ENCODE assay signal across 14 cellular contexts in the genomic region with DNA sequence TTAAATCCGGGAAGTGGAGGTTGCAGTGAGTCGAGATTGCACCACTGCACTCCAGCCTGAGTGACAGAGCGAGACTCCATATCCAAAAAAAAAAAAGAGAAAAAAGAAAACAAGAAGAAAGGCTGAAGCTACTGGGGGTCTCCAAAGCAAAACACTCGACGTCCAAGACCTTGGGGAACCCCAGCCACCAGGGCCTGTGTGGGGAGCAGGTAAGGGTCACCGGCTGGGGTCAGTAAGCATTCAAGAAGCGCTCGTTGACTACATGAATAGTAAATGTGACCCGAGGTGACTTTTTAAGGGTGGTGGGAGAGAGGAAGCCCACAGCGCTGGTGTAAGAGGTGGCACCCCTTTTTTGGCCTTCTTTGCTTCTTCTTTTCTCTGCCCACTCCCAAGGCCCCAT. TPM values are rescaled to one million over a fixed set of nuclear protein-coding genes. Genes with fewer than 3 reads are reported as not detected.
A peak's percentile ranks its signal among the peaks of the same experiment; 100 is the strongest.
DNase-seq lines count a peak whose midpoint lies in the region; ATAC-seq and TF ChIP-seq lines count a peak whose summit lies in the region.
"Had no signal": no experiment of that assay in that cellular context is flagged by ENCODE, and none has a peak within 500 bp of the region (broad histone marks: within the 10 kb centered on the region; RNA-seq: fewer than 3 reads in every experiment).

No MANE protein-coding gene starts in this region.

- DNase-seq in CD14-positive monocyte (ENCODE audit: low spot score) (no peak), RWPE1 (ENCODE audit: low spot score) (no peak), mesenchymal stem cell (no peak), upper lobe of left lung (no peak), ecto neural progenitor cell (ENCODE audit: low spot score) (no peak)
- DNase-seq in stimulated activated CD4-positive, alpha-beta T cell treated with anti-CD3 and anti-CD28 coated beads, Interleukin-2, amount 100 ng/mL, for 48 hours = no peak
- DNase-seq in CD4-positive, alpha-beta T cell = no peak
- DNase-seq: DMS53, GF-D8, HCEC 1CT, HFFc6 had no signal

- no peak for TF ChIP-seq CTCF in CD14-positive monocyte (IDR thresholded peaks at IDR 0.05)
- TF ChIP-seq CTCF in RWPE1 (conservative IDR thresholded peaks at IDR 0.05; ENCODE audit: low read depth) = no peak
- no peak for TF ChIP-seq CTCF in upper lobe of left lung (IDR thresholded peaks at IDR 0.05)
- no peak for TF ChIP-seq CTCF in CD4-positive, alpha-beta T cell (IDR thresholded peaks at IDR 0.05)

- intact Hi-C loops in CD14-positive monocyte (cut with micrococcal nuclease) = no loop called here
- intact Hi-C loops in CD4-positive, alpha-beta T cell (cut with DNase I, micrococcal nuclease) = no loop called here

- H2BK120ac ChIP-seq in mesenchymal stem cell (ENCODE audit: low read depth, low read length) = no peak overlapping the region

- no peak overlapping the region for H3K4me3 ChIP-seq in mesenchymal stem cell (ENCODE audit: insufficient read depth in 1 of 2, low read depth in 1 of 2, low read length in 2 of 2)
- no peak overlapping the region for H3K4me3 ChIP-seq in upper lobe of left lung

- H3K4ac ChIP-seq in mesenchymal stem cell (ENCODE audit: low read depth in 1 of 2, low read length in 2 of 2) = no peak overlapping the region

- peak overlapping the region; percentile 88 to 98 (median 96) for H3K27ac Mint-ChIP-seq in CD14-positive monocyte
- no peak overlapping the region for H3K27ac Mint-ChIP-seq in CD4-positive, alpha-beta T cell
- H3K27ac Mint-ChIP-seq: B cell, HFFc6 had no signal

- no peak overlapping the region for H3K18ac ChIP-seq in mesenchymal stem cell (ENCODE audit: low read depth in 1 of 2, low read length in 2 of 2)

- peaks cover 90% of the 10 kb centered on the region for H3K4me1 Mint-ChIP-seq in CD14-positive monocyte
- peaks cover 36% of the 10 kb centered on the region for H3K4me1 Mint-ChIP-seq in CD4-positive, alpha-beta T cell (ENCODE audit: low read depth)

- H3K23ac ChIP-seq in mesenchymal stem cell (ENCODE audit: low read length in 2 of 2) = no peak overlapping the region

- peak overlapping the region; percentile 54 for H2BK15ac ChIP-seq in mesenchymal stem cell (ENCODE audit: low read depth, poor library complexity, severe bottlenecking)

- H3K27ac ChIP-seq in RWPE1 = peak overlapping the region; percentile 19
- H3K27ac ChIP-seq in mesenchymal stem cell (ENCODE audit: low read length, poor library complexity, severe bottlenecking) = no peak overlapping the region
- peak overlapping the region; percentile 64 to 90 (median 86) for H3K27ac ChIP-seq in upper lobe of left lung
- H3K27ac ChIP-seq in CD4-positive, alpha-beta T cell (ENCODE audit: low read depth, low read length) = no peak overlapping the region
- H3K27ac ChIP-seq: C4-2B had no signal

- peak overlapping the region; percentile 18 for H3K4me2 ChIP-seq in mesenchymal stem cell (ENCODE audit: low read length, poor library complexity, severe bottlenecking)

- CTCF ChIA-PET in RWPE1 (lab: Yijun Ruan, JAX) = interaction anchor here (0.9 kb wide), 1 partner anchor 39 kb away, joined by 3 read pairs; no protein-coding TSS in a partner anchor
- CTCF ChIA-PET in CD4-positive, alpha-beta T cell (lab: Charles Lee) = interaction anchor here (0.7 kb wide), 1 partner anchor 99 kb away, joined by 3 read pairs; no protein-coding TSS in a partner anchor

- H3K27me3 ChIP-seq in mesenchymal stem cell (ENCODE audit: control insufficient read depth in 1 of 2, insufficient read depth in 1 of 2, low read length in 2 of 2) (peaks cover 0 to 12% of the 10 kb centered on the region in 2 experiments), upper lobe of left lung (no peaks in the 10 kb centered on the region)
- H3K27me3 ChIP-seq in CD4-positive, alpha-beta T cell (ENCODE audit: control insufficient read depth, insufficient read depth, low read length) = no peaks in the 10 kb centered on the region

- no peaks in the 10 kb centered on the region for H3K27me3 Mint-ChIP-seq in CD14-positive monocyte (ENCODE audit: low read depth in 3 of 3)
- no peaks in the 10 kb centered on the region for H3K27me3 Mint-ChIP-seq in CD4-positive, alpha-beta T cell
- H3K27me3 Mint-ChIP-seq: B cell had no signal

- ATAC-seq in upper lobe of left lung (ENCODE audit: low FRiP score in 2 of 2) = no peak
- no peak for ATAC-seq in CD4-positive, alpha-beta T cell (ENCODE audit: poor library complexity)
- ATAC-seq: HepG2 had no signal

- no peaks in the 10 kb centered on the region for H3K9me3 ChIP-seq in mesenchymal stem cell (ENCODE audit: control insufficient read depth, low read length)
- H3K9me3 ChIP-seq in upper lobe of left lung = no peaks in the 10 kb centered on the region
- H3K9me3 ChIP-seq in CD4-positive, alpha-beta T cell (ENCODE audit: control insufficient read depth, low read length) = no peaks in the 10 kb centered on the region

- H2BK12ac ChIP-seq in mesenchymal stem cell (ENCODE audit: low read length in 2 of 2) = no peak overlapping the region

- POLR2A ChIA-PET in RWPE1 (lab: Yijun Ruan, JAX; ENCODE audit: low non-redundant PET) = no interaction called here
- POLR2A ChIA-PET in CD4-positive, alpha-beta T cell (lab: Charles Lee) = interaction anchor here (1.1 kb wide), 1 partner anchor 14 kb away, joined by 3 read pairs; no protein-coding TSS in a partner anchor

- no peak overlapping the region for H3K9ac ChIP-seq in mesenchymal stem cell (ENCODE audit: low read length)

- H3K14ac ChIP-seq in mesenchymal stem cell (ENCODE audit: low read length in 2 of 2) = no peak overlapping the region

- no peak overlapping the region for H4K91ac ChIP-seq in mesenchymal stem cell (ENCODE audit: low read length)

- H3K4me3 Mint-ChIP-seq in CD14-positive monocyte = no peak overlapping the region
- no peak overlapping the region for H3K4me3 Mint-ChIP-seq in CD4-positive, alpha-beta T cell
- H3K4me3 Mint-ChIP-seq: B cell, HFFc6 had no signal

- no peak overlapping the region for H4K8ac ChIP-seq in mesenchymal stem cell (ENCODE audit: low read length)

- H3K9me3 Mint-ChIP-seq in CD14-positive monocyte = peaks cover 0 to 3% (median 0%) of the 10 kb centered on the region in 7 donors
- H3K9me3 Mint-ChIP-seq in CD4-positive, alpha-beta T cell = no peaks in the 10 kb centered on the region
- H3K9me3 Mint-ChIP-seq: HFFc6 had no signal

- 93% methylated on average over 7 of the region's 10 CpGs for WGBS in mesenchymal stem cell
- 95 to 96% methylated on average over 10 of the region's 10 CpGs for WGBS in upper lobe of left lung, 2 donors

- TF ChIP-seq POLR2A in upper lobe of left lung (IDR thresholded peaks at IDR 0.05) = no peak

- no peak overlapping the region for H2AFZ ChIP-seq in mesenchymal stem cell (ENCODE audit: low read depth, low read length)

- H2AK5ac ChIP-seq in mesenchymal stem cell (ENCODE audit: low read length, severe bottlenecking) = no peak overlapping the region

- H2BK5ac ChIP-seq in mesenchymal stem cell (ENCODE audit: low read depth, low read length, poor library complexity, severe bottlenecking) = no peak overlapping the region

- peaks cover 16% of the 10 kb centered on the region for H3K4me1 ChIP-seq in mesenchymal stem cell (ENCODE audit: control insufficient read depth, insufficient read depth, low read depth, low read length)
- H3K4me1 ChIP-seq in upper lobe of left lung = peaks cover 80 to 98% (median 91%) of the 10 kb centered on the region in 4 donors

- H3K36me3 ChIP-seq in mesenchymal stem cell (ENCODE audit: control insufficient read depth in 1 of 2, insufficient read depth in 2 of 2, low read depth in 1 of 2, low read length in 2 of 2) = peaks cover 0 to 9% of the 10 kb centered on the region in 2 experiments
- H3K36me3 ChIP-seq in upper lobe of left lung = peaks cover 0 to 60% (median 3%) of the 10 kb centered on the region in 4 donors

- no peaks in the 10 kb centered on the region for H3K79me1 ChIP-seq in mesenchymal stem cell (replicated peaks; ENCODE audit: low read length, poor library complexity, severe bottlenecking)

- TF ChIP-seq EP300 in upper lobe of left lung (IDR thresholded peaks at IDR 0.05) = no peak

- peaks cover 69 to 91% of the 10 kb centered on the region in 2 donors for H3K36me3 Mint-ChIP-seq in CD14-positive monocyte
- H3K36me3 Mint-ChIP-seq in CD4-positive, alpha-beta T cell (ENCODE audit: low read depth) = peaks cover 20% of the 10 kb centered on the region

RNA-seq across cellular contexts. Expression of a gene that starts 49.5 kb away (rescaled TPM):
- polyA plus RNA-seq in CD14-positive monocyte = 100 to 1,000 TPM; 205 to 342 TPM
- 0.18 TPM for polyA plus RNA-seq in mesenchymal stem cell (2013, experiment 1 of 2)
- polyA plus RNA-seq in mesenchymal stem cell (2013, experiment 2 of 2) = 0.66 TPM
- 100 to 1,000 TPM; 142 to 635 (median 351) TPM for total RNA-seq in upper lobe of left lung
- total RNA-seq in CD4-positive, alpha-beta T cell = 10 to 100 TPM; 20.6 to 20.8 TPM

Comparison
In these comparisons a context has a peak if more than half of its experiments do, and no peak if none do; other contexts are left out.
1. H3K27ac ChIP-seq: peak in RWPE1 (single experiment) and upper lobe of left lung (4 of 4); none in mesenchymal stem cell (single experiment) and CD4-positive, alpha-beta T cell (single experiment).
2. RNA of a gene that starts 49.5 kb away (total RNA-seq): 142 to 635 TPM in upper lobe of left lung; 20.6 to 20.8 TPM in CD4-positive, alpha-beta T cell; every median in the first group is over 4 times any median in the second.